ENCODE assay signal across 22 cellular contexts in genomic region chrX:119583431-119584059, GRCh38. TPM values are rescaled to one million over a fixed set of nuclear protein-coding genes. Genes with fewer than 3 reads are reported as not detected.
DNase-seq lines count a peak whose midpoint lies in the region; ATAC-seq, FAIRE-seq and TF ChIP-seq lines count a peak whose summit lies in the region.
"Had no signal": no experiment of that assay in that cellular context is flagged by ENCODE, and none has a peak within 500 bp of the region (broad histone marks: within the 10 kb centered on the region; RNA-seq: fewer than 3 reads in every experiment).

No MANE protein-coding gene starts in this region.

- H3K18ac ChIP-seq in mesenchymal stem cell (ENCODE audit: low read depth in 1 of 2, low read length in 2 of 2) = no peak overlapping the region

- ATAC-seq in T-helper 17 cell (no peak), GM21423 (IDR thresholded peaks at IDR 0.05; ENCODE audit: unreplicated experiment) (no peak)
- ATAC-seq: body of pancreas, GM23338, K562 had no signal

- no peak overlapping the region for H2BK120ac ChIP-seq in mesenchymal stem cell (ENCODE audit: low read depth, low read length)

- peaks cover 13% of the 10 kb centered on the region for H3K4me1 Mint-ChIP-seq in activated naive CD4-positive, alpha-beta T cell treated with anti-CD3 and anti-CD28 coated beads, Interleukin-2, amount 50 U/mL, for 24 hours
- no peaks in the 10 kb centered on the region for H3K4me1 Mint-ChIP-seq in T-helper 17 cell
- H3K4me1 Mint-ChIP-seq: endodermal cell, GM23338 had no signal

- H2BK15ac ChIP-seq in mesenchymal stem cell (ENCODE audit: low read depth, poor library complexity, severe bottlenecking) = no peak overlapping the region

- TF ChIP-seq CTCF in vagina (IDR thresholded peaks at IDR 0.05) = no peak

- H3K4me1 ChIP-seq in mesenchymal stem cell (ENCODE audit: control insufficient read depth, insufficient read depth, low read depth, low read length) (no peaks in the 10 kb centered on the region), vagina (no peaks in the 10 kb centered on the region)
- H3K4me1 ChIP-seq: body of pancreas, testis had no signal

- H2AK5ac ChIP-seq in mesenchymal stem cell (ENCODE audit: low read length, severe bottlenecking) = no peak overlapping the region

- no peak overlapping the region for H2BK5ac ChIP-seq in mesenchymal stem cell (ENCODE audit: low read depth, low read length, poor library complexity, severe bottlenecking)

- no peaks in the 10 kb centered on the region for H3K27me3 Mint-ChIP-seq in activated naive CD4-positive, alpha-beta T cell treated with anti-CD3 and anti-CD28 coated beads, Interleukin-2, amount 50 U/mL, for 24 hours
- H3K27me3 Mint-ChIP-seq in T-helper 17 cell = no peaks in the 10 kb centered on the region
- H3K27me3 Mint-ChIP-seq: activated naive CD8-positive, alpha-beta T cell treated with anti-CD3 and anti-CD28 coated beads, Interleukin-2, amount 10 ng/mL, durations not matched to agents 7 days and 5 days; CD4-positive, CD25-positive, alpha-beta regulatory T cell; naive B cell had no signal

- no peak overlapping the region for H3K4me3 Mint-ChIP-seq in activated naive CD4-positive, alpha-beta T cell treated with anti-CD3 and anti-CD28 coated beads, Interleukin-2, amount 50 U/mL, for 24 hours
- H3K4me3 Mint-ChIP-seq in T-helper 17 cell = no peak overlapping the region
- H3K4me3 Mint-ChIP-seq: activated naive CD8-positive, alpha-beta T cell treated with anti-CD3 and anti-CD28 coated beads, Interleukin-2, amount 10 ng/mL, durations not matched to agents 7 days and 5 days; endodermal cell; GM23338; naive B cell had no signal

- peak overlapping the region; percentile 0 for H3K9ac ChIP-seq in mesenchymal stem cell (ENCODE audit: low read length)

- TF ChIP-seq POLR2A in GM12892 (IDR thresholded peaks at IDR 0.05; ENCODE audit: low read depth, low read length) (no peak), vagina (IDR thresholded peaks at IDR 0.05) (no peak)

- 100% methylated on average over 1 of the region's 2 CpGs for WGBS in mesenchymal stem cell

- H3K9me3 ChIP-seq in T-helper 17 cell (ENCODE audit: control insufficient read depth, low read length, poor library complexity, severe bottlenecking) = no peaks in the 10 kb centered on the region
- no peaks in the 10 kb centered on the region for H3K9me3 ChIP-seq in mesenchymal stem cell (ENCODE audit: control insufficient read depth, low read length)
- H3K9me3 ChIP-seq in vagina = no peaks in the 10 kb centered on the region
- H3K9me3 ChIP-seq: body of pancreas, testis had no signal

- no peaks in the 10 kb centered on the region for H3K79me1 ChIP-seq in mesenchymal stem cell (replicated peaks; ENCODE audit: low read length, poor library complexity, severe bottlenecking)

- peaks cover 1% of the 10 kb centered on the region for H3K36me3 Mint-ChIP-seq in activated naive CD4-positive, alpha-beta T cell treated with anti-CD3 and anti-CD28 coated beads, Interleukin-2, amount 50 U/mL, for 24 hours
- no peaks in the 10 kb centered on the region for H3K36me3 Mint-ChIP-seq in T-helper 17 cell (ENCODE audit: low read depth)
- H3K36me3 Mint-ChIP-seq: activated naive CD8-positive, alpha-beta T cell treated with anti-CD3 and anti-CD28 coated beads, Interleukin-2, amount 10 ng/mL, durations not matched to agents 7 days and 5 days; naive B cell had no signal

- no peaks in the 10 kb centered on the region for H3K9me3 Mint-ChIP-seq in activated naive CD4-positive, alpha-beta T cell treated with anti-CD3 and anti-CD28 coated beads, Interleukin-2, amount 50 U/mL, for 24 hours
- H3K9me3 Mint-ChIP-seq: activated naive CD8-positive, alpha-beta T cell treated with anti-CD3 and anti-CD28 coated beads, Interleukin-2, amount 10 ng/mL, durations not matched to agents 7 days and 5 days; CD4-positive, CD25-positive, alpha-beta regulatory T cell; GM23338; naive B cell had no signal

- H3K36me3 ChIP-seq in mesenchymal stem cell (ENCODE audit: control insufficient read depth in 1 of 2, insufficient read depth in 2 of 2, low read depth in 1 of 2, low read length in 2 of 2) = peaks cover 0 to 9% of the 10 kb centered on the region in 2 experiments
- no peaks in the 10 kb centered on the region for H3K36me3 ChIP-seq in vagina

- no peak overlapping the region for H4K91ac ChIP-seq in mesenchymal stem cell (ENCODE audit: low read length)

- no peak overlapping the region for H3K4me3 ChIP-seq in mesenchymal stem cell (ENCODE audit: insufficient read depth in 1 of 2, low read depth in 1 of 2, low read length in 2 of 2)
- no peak overlapping the region for H3K4me3 ChIP-seq in vagina
- H3K4me3 ChIP-seq: body of pancreas, GM23338, K562, testis had no signal

- intact Hi-C loops in vagina (cut with DNase I) = no loop called here

- no peak overlapping the region for H3K27ac ChIP-seq in mesenchymal stem cell (ENCODE audit: low read length, poor library complexity, severe bottlenecking)
- no peak overlapping the region for H3K27ac ChIP-seq in vagina
- H3K27ac ChIP-seq: body of pancreas, RWPE1, testis had no signal

- H3K27ac Mint-ChIP-seq in activated naive CD4-positive, alpha-beta T cell treated with anti-CD3 and anti-CD28 coated beads, Interleukin-2, amount 50 U/mL, for 24 hours = peak overlapping the region; percentile 11
- peak overlapping the region; percentile 27 for H3K27ac Mint-ChIP-seq in T-helper 17 cell
- H3K27ac Mint-ChIP-seq: activated naive CD8-positive, alpha-beta T cell treated with anti-CD3 and anti-CD28 coated beads, Interleukin-2, amount 10 ng/mL, durations not matched to agents 7 days and 5 days; endodermal cell; GM23338 had no signal

- no peak overlapping the region for H3K4me2 ChIP-seq in mesenchymal stem cell (ENCODE audit: low read length, poor library complexity, severe bottlenecking)
- H3K4me2 ChIP-seq: GM23338 had no signal

- no peak overlapping the region for H3K23ac ChIP-seq in mesenchymal stem cell (ENCODE audit: low read length in 2 of 2)

- H3K27me3 ChIP-seq in mesenchymal stem cell (ENCODE audit: control insufficient read depth in 1 of 2, insufficient read depth in 1 of 2, low read length in 2 of 2) (no peaks in the 10 kb centered on the region), vagina (no peaks in the 10 kb centered on the region)
- H3K27me3 ChIP-seq: body of pancreas, testis had no signal

- no peak overlapping the region for H2AFZ ChIP-seq in mesenchymal stem cell (ENCODE audit: low read depth, low read length)
- H2AFZ ChIP-seq: GM23338 had no signal

- FAIRE-seq in GM12892 (lab: Jason Lieb, UNC) = peak; percentile 66
- FAIRE-seq: K562 had no signal

- H3K4ac ChIP-seq in mesenchymal stem cell (ENCODE audit: low read depth in 1 of 2, low read length in 2 of 2) = no peak overlapping the region

- no peak overlapping the region for H4K8ac ChIP-seq in mesenchymal stem cell (ENCODE audit: low read length)

- no peak overlapping the region for H2BK12ac ChIP-seq in mesenchymal stem cell (ENCODE audit: low read length in 2 of 2)

- no peak overlapping the region for H3K14ac ChIP-seq in mesenchymal stem cell (ENCODE audit: low read length in 2 of 2)

- DNase-seq in activated naive CD4-positive, alpha-beta T cell treated with anti-CD3 and anti-CD28 coated beads, Interleukin-2, amount 50 U/mL, for 16 hours = no peak
- DNase-seq in GM12892 (ENCODE audit: insufficient read length) = no peak
- DNase-seq in T-helper 17 cell = no peak
- no peak for DNase-seq in mesenchymal stem cell
- no peak for DNase-seq in H4 (ENCODE audit: low spot score)
- DNase-seq in vagina (ENCODE audit: extremely low spot score in 2 of 2) = no peak
- DNase-seq: activated CD4-positive, CD25-positive, alpha-beta regulatory T cell treated with anti-CD3 and anti-CD28 coated beads, Interleukin-2, amount 50 U/mL, for 72 hours; activated naive CD8-positive, alpha-beta T cell treated with anti-CD3 and anti-CD28 coated beads, Interleukin-2, amount 10 ng/mL, durations not matched to agents 7 days and 5 days; body of pancreas; CD4-positive, CD25-positive, alpha-beta regulatory T cell; endodermal cell; mesendoderm; naive B cell; NCI-H1092; NCI-H510A treated with DMSO at 0.1 percent for 48 hours; NK-92 treated with Interleukin-12 subunit alpha and Interleukin-12 subunit beta, amount 100 ng/mL, for 24 hours; testis had no signal

RNA-seq across cellular contexts. Expression of gene UBE2A, which starts 9.2 kb away (rescaled TPM):
- polyA plus RNA-seq in GM12892 (2012; ENCODE audit: missing spikeins) = 55.3 TPM
- total RNA-seq in T-helper 17 cell (10 to 100 TPM; 75.3 to 87.2 TPM), vagina (35.8 TPM)
- 75.7 TPM for polyA plus RNA-seq in mesenchymal stem cell (2013, experiment 1 of 2)
- 82.8 TPM for polyA plus RNA-seq in mesenchymal stem cell (2013, experiment 2 of 2)
- total RNA-seq in H4 (2014; rRNA removed; shearing (Covaris generic)) = 37.5 and 52.1 TPM in 2 replicates

RNA-seq across cellular contexts. Expression of gene STEEP1, which starts 18.3 kb away (rescaled TPM):
- 21.6 TPM for polyA plus RNA-seq in GM12892 (2012; ENCODE audit: missing spikeins)
- total RNA-seq in T-helper 17 cell (10 to 100 TPM; 21.3 to 23.8 TPM), vagina (26.5 TPM)
- polyA plus RNA-seq in mesenchymal stem cell (2013, experiment 1 of 2) = 14.8 TPM
- polyA plus RNA-seq in mesenchymal stem cell (2013, experiment 2 of 2) = 14.3 TPM
- 49.7 and 62.8 TPM in 2 replicates for total RNA-seq in H4 (2014; rRNA removed; shearing (Covaris generic))

RNA-seq across cellular contexts. Expression of gene NKRF, which starts 22.7 kb away (rescaled TPM):
- 12.5 TPM for polyA plus RNA-seq in GM12892 (2012; ENCODE audit: missing spikeins)
- total RNA-seq in T-helper 17 cell (10 to 100 TPM in 1 of 2 donors, 1 to 10 TPM in 1; 9.9 to 10.8 TPM), vagina (9.8 TPM)
- polyA plus RNA-seq in mesenchymal stem cell (2013, experiment 1 of 2) = 5.9 TPM
- polyA plus RNA-seq in mesenchymal stem cell (2013, experiment 2 of 2) = 6.0 TPM
- 5.5 and 9.1 TPM in 2 replicates for total RNA-seq in H4 (2014; rRNA removed; shearing (Covaris generic))
